Comparison of ENCODE assay signal across 8 cellular contexts in the genomic region with DNA sequence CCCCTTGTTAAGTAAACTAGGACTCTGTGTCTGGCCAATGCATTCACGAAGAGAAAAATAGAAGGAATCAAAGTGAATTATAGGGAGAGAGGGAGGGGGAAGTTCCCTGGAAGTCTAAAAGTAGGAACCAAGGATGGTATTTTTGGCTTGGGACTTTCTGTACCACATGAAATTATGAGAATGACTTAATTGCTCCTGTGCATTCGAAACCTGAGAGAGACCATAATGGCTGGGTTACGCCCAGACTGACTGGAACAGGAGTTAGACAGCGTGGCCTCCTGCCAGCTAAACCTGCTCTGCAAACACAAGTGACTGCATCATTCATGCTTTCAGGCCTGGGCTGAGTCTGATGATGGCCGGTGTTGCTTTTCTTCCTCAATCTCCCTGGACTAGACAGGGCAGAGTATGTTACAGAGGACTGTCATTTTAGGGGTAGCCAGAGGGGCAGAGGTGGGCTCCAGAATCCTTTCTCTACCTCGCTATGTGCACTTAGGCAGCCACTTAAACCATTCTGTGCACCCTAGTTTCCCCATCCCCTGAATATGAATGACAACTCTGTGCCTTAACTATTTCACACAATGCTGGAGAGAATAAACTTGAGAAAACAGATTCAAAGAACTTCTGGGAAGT. TPM values are rescaled to one million over a fixed set of nuclear protein-coding genes. Genes with fewer than 3 reads are reported as not detected.
DNase-seq lines count a peak whose midpoint lies in the region; ATAC-seq and TF ChIP-seq lines count a peak whose summit lies in the region.

No MANE protein-coding gene starts in this region.

- peaks cover 2% of the 10 kb centered on the region for H3K27me3 Mint-ChIP-seq in activated T-helper 1 cell treated with anti-CD3 and anti-CD28 coated beads, Interleukin-12 subunit alpha, Interleukin-12 subunit beta, Interleukin-2, Interleukin-4 antibody, amounts not matched to agents 30 ng/mL and 10 ng/mL and 1 ng/mL, durations not matched to agents 14 hours and 24 hours and 36 hours (ENCODE audit: insufficient read depth)

- TF ChIP-seq CTCF in left ventricle myocardium inferior (IDR thresholded peaks at IDR 0.05; ENCODE audit: borderline replicate concordance) = no peak
- TF ChIP-seq CTCF in tibial artery (IDR thresholded peaks at IDR 0.05) = no peak

- H3K9me3 ChIP-seq in left ventricle myocardium inferior (replicated peaks) (no peaks in the 10 kb centered on the region), tibial artery (no peaks in the 10 kb centered on the region)

- H3K4me1 ChIP-seq in left ventricle myocardium inferior = peaks cover 55% of the 10 kb centered on the region
- peaks cover 0 to 91% (median 46%) of the 10 kb centered on the region in 4 donors for H3K4me1 ChIP-seq in tibial artery

- peak overlapping the region; percentile 50 for H3K27ac ChIP-seq in left ventricle myocardium inferior (replicated peaks)
- H3K27ac ChIP-seq in tibial artery = peak overlapping the region; percentile 70 to 76

- H3K36me3 ChIP-seq in left ventricle myocardium inferior = no peaks in the 10 kb centered on the region
- no peaks in the 10 kb centered on the region for H3K36me3 ChIP-seq in tibial artery

- H3K4me3 Mint-ChIP-seq in activated T-helper 1 cell treated with anti-CD3 and anti-CD28 coated beads, Interleukin-12 subunit alpha, Interleukin-12 subunit beta, Interleukin-2, Interleukin-4 antibody, amounts not matched to agents 30 ng/mL and 10 ng/mL and 1 ng/mL, durations not matched to agents 14 hours and 24 hours and 36 hours = no peak overlapping the region

- peaks cover 11% of the 10 kb centered on the region for H3K9me3 Mint-ChIP-seq in activated T-helper 1 cell treated with anti-CD3 and anti-CD28 coated beads, Interleukin-12 subunit alpha, Interleukin-12 subunit beta, Interleukin-2, Interleukin-4 antibody, amounts not matched to agents 30 ng/mL and 10 ng/mL and 1 ng/mL, durations not matched to agents 14 hours and 24 hours and 36 hours

- no peaks in the 10 kb centered on the region for H3K4me1 Mint-ChIP-seq in activated T-helper 1 cell treated with anti-CD3 and anti-CD28 coated beads, Interleukin-12 subunit alpha, Interleukin-12 subunit beta, Interleukin-2, Interleukin-4 antibody, amounts not matched to agents 30 ng/mL and 10 ng/mL and 1 ng/mL, durations not matched to agents 14 hours and 24 hours and 36 hours (ENCODE audit: low read depth)

- ATAC-seq in GM19328 (IDR thresholded peaks at IDR 0.05; ENCODE audit: unreplicated experiment) (peak; percentile 59), HG03139 (IDR thresholded peaks at IDR 0.05; ENCODE audit: unreplicated experiment) (peak; percentile 70), GM19324 (IDR thresholded peaks at IDR 0.05; ENCODE audit: low FRiP score, unreplicated experiment) (no peak)

- H3K27ac Mint-ChIP-seq in activated T-helper 1 cell treated with anti-CD3 and anti-CD28 coated beads, Interleukin-12 subunit alpha, Interleukin-12 subunit beta, Interleukin-2, Interleukin-4 antibody, amounts not matched to agents 30 ng/mL and 10 ng/mL and 1 ng/mL, durations not matched to agents 14 hours and 24 hours and 36 hours = no peak overlapping the region

- DNase-seq in NCI-H774 (lab: John Stamatoyannopoulos, UW) (peak; percentile 76), left ventricle myocardium inferior (peak; percentile 64), tibial artery (peak; percentile 91 to 96)
- no peak for DNase-seq in activated T-helper 1 cell treated with anti-CD3 and anti-CD28 coated beads, Interleukin-12 subunit alpha, Interleukin-12 subunit beta, Interleukin-2, Interleukin-4 antibody, amounts not matched to agents 30 ng/mL and 10 ng/mL and 1 ng/mL, durations not matched to agents 14 hours and 24 hours and 36 hours (ENCODE audit: low spot score)
- DNase-seq in stimulated activated CD4-positive, alpha-beta T cell treated with anti-CD3 and anti-CD28 coated beads, Interleukin-4, amount 100 ng/mL, for 4 hours = no peak

- intact Hi-C loops in left ventricle myocardium inferior (cut with micrococcal nuclease) = no loop called here
- intact Hi-C loops in tibial artery (cut with DNase I; ENCODE audit: low total_unique reads) = no loop called here
- intact Hi-C loops in activated T-helper 1 cell treated with anti-CD3 and anti-CD28 coated beads, Interleukin-12 subunit alpha, Interleukin-12 subunit beta, Interleukin-2, Interleukin-4 antibody, amounts not matched to agents 30 ng/mL and 10 ng/mL and 1 ng/mL, durations not matched to agents 14 hours and 24 hours and 36 hours (cut with micrococcal nuclease) = no loop called here

- H3K4me3 ChIP-seq in left ventricle myocardium inferior (no peak overlapping the region), tibial artery (no peak overlapping the region)

- H3K36me3 Mint-ChIP-seq in activated T-helper 1 cell treated with anti-CD3 and anti-CD28 coated beads, Interleukin-12 subunit alpha, Interleukin-12 subunit beta, Interleukin-2, Interleukin-4 antibody, amounts not matched to agents 30 ng/mL and 10 ng/mL and 1 ng/mL, durations not matched to agents 14 hours and 24 hours and 36 hours (ENCODE audit: low read depth) = no peaks in the 10 kb centered on the region

- no peaks in the 10 kb centered on the region for H3K27me3 ChIP-seq in left ventricle myocardium inferior (ENCODE audit: low read depth)
- H3K27me3 ChIP-seq in tibial artery = no peaks in the 10 kb centered on the region

RNA-seq across cellular contexts. Expression of a gene that starts 58.9 kb away (rescaled TPM):
- 23.6 TPM for total RNA-seq in left ventricle myocardium inferior
- total RNA-seq in activated T-helper 1 cell treated with anti-CD3 and anti-CD28 coated beads, Interleukin-12 subunit alpha, Interleukin-12 subunit beta, Interleukin-2, Interleukin-4 antibody, amounts not matched to agents 30 ng/mL and 10 ng/mL and 1 ng/mL, durations not matched to agents 14 hours and 24 hours and 36 hours = 33.3 and 33.6 TPM in 2 replicates

Comparison
In these comparisons a context has a peak if more than half of its experiments do, and no peak if none do; other contexts are left out.
1. DNase-seq: peak in NCI-H774 (single experiment), left ventricle myocardium inferior (single experiment) and tibial artery (2 of 2); none in activated T-helper 1 cell treated with anti-CD3 and anti-CD28 coated beads, Interleukin-12 subunit alpha, Interleukin-12 subunit beta, Interleukin-2, Interleukin-4 antibody, amounts not matched to agents 30 ng/mL and 10 ng/mL and 1 ng/mL, durations not matched to agents 14 hours and 24 hours and 36 hours (single experiment) and stimulated activated CD4-positive, alpha-beta T cell treated with anti-CD3 and anti-CD28 coated beads, Interleukin-4, amount 100 ng/mL, for 4 hours (0 of 2).